Comparison of ENCODE assay signal across 9 cellular contexts in genomic region chr5:157172408-157172807, GRCh38. TPM values are rescaled to one million over a fixed set of nuclear protein-coding genes. Genes with fewer than 3 reads are reported as not detected.
DNase-seq lines count a peak whose midpoint lies in the region; ATAC-seq, FAIRE-seq and TF ChIP-seq lines count a peak whose summit lies in the region.
"Had no signal": no experiment of that assay in that cellular context is flagged by ENCODE, and none has a peak within 500 bp of the region (broad histone marks: within the 10 kb centered on the region; RNA-seq: fewer than 3 reads in every experiment).

No MANE protein-coding gene starts in this region.

- peak; percentile 99 for ATAC-seq in HG02798 (IDR thresholded peaks at IDR 0.05; ENCODE audit: poor library complexity, unreplicated experiment)
- peak; percentile 98 for ATAC-seq in effector memory CD8-positive, alpha-beta T cell (replicated peaks)
- ATAC-seq in gastroesophageal sphincter = no peak

- intact Hi-C loops in transverse colon (cut with DNase I; ENCODE audit: low total_unique reads) = no loop called here

- H3K36me3 ChIP-seq in transverse colon = no peaks in the 10 kb centered on the region
- H3K36me3 ChIP-seq in gastroesophageal sphincter = no peaks in the 10 kb centered on the region

- 60 to 83% methylated on average over 1 to 2 of the region's 2 CpGs for WGBS in transverse colon (ENCODE audit: low coverage in 1 of 2), 2 donors
- WGBS in gastroesophageal sphincter (ENCODE audit: low coverage in 1 of 2), 2 donors = 58% methylated on average over 2 of the region's 2 CpGs; no CpG with 5 or more reads in 1 of the 2 donors

- H3K4me3 ChIP-seq in transverse colon (no peak overlapping the region), gastroesophageal sphincter (no peak overlapping the region)

- in situ Hi-C loops in transverse colon (cut with MboI; ENCODE audit: low pct_ligation_motif_present in 1 of 4, low pct_unique_long_range_greater_than_20kb in 1 of 4, low sequenced_read_pairs in 3 of 4) = loop anchor here in 1 of 4 donors (25.0 kb wide), 1 partner anchor 140 kb away; no protein-coding TSS in a partner anchor
- in situ Hi-C loops in KBM-7 (cut with MboI; ENCODE audit: low pct_unique_long_range_greater_than_20kb, low sequenced_read_pairs) = no loop called here

- H3K4me1 ChIP-seq in transverse colon (no peaks in the 10 kb centered on the region), gastroesophageal sphincter (no peaks in the 10 kb centered on the region)

- H3K9me3 Mint-ChIP-seq in effector memory CD8-positive, alpha-beta T cell = no peaks in the 10 kb centered on the region

- no peaks in the 10 kb centered on the region for H3K9me3 ChIP-seq in transverse colon
- no peaks in the 10 kb centered on the region for H3K9me3 ChIP-seq in gastroesophageal sphincter

- TF ChIP-seq CTCF in transverse colon (IDR thresholded peaks at IDR 0.05) (no peak), gastroesophageal sphincter (IDR thresholded peaks at IDR 0.05) (no peak)

- peak overlapping the region; percentile 27 to 46 for H3K4me3 Mint-ChIP-seq in effector memory CD8-positive, alpha-beta T cell

- peak; percentile 45 for DNase-seq in GM12892 (ENCODE audit: insufficient read length)
- peak; percentile 79 for DNase-seq in T-helper 22 cell (ENCODE audit: low read depth)
- peak; percentile 47 to 52 (median 51) for DNase-seq in effector memory CD8-positive, alpha-beta T cell
- peak; percentile 12 for DNase-seq in transverse colon
- no peak for DNase-seq in Ammon's horn (ENCODE audit: low spot score)
- DNase-seq in KBM-7 = no peak

- TF ChIP-seq POLR2A in GM12892 (IDR thresholded peaks at IDR 0.05; ENCODE audit: low read depth, low read length) = no peak
- TF ChIP-seq POLR2A in transverse colon (IDR thresholded peaks at IDR 0.05) = no peak
- TF ChIP-seq POLR2A in gastroesophageal sphincter (IDR thresholded peaks at IDR 0.05) = no peak

- H3K4me1 Mint-ChIP-seq in effector memory CD8-positive, alpha-beta T cell (ENCODE audit: low read depth in 2 of 2) = peaks cover 22 to 40% of the 10 kb centered on the region in 2 donors

- H3K27ac ChIP-seq in transverse colon (no peak overlapping the region), gastroesophageal sphincter (no peak overlapping the region)

- peak; percentile 100 for FAIRE-seq in GM12892 (lab: Jason Lieb, UNC)

- TF ChIP-seq EP300 in transverse colon (IDR thresholded peaks at IDR 0.05; ENCODE audit: low read depth) = no peak
- no peak for TF ChIP-seq EP300 in gastroesophageal sphincter (IDR thresholded peaks at IDR 0.05)

- H3K27me3 Mint-ChIP-seq in effector memory CD8-positive, alpha-beta T cell = no peaks in the 10 kb centered on the region

- peak overlapping the region; percentile 67 to 85 for H3K27ac Mint-ChIP-seq in effector memory CD8-positive, alpha-beta T cell

- H3K27me3 ChIP-seq in transverse colon (no peaks in the 10 kb centered on the region), gastroesophageal sphincter (peaks cover 6% of the 10 kb centered on the region)

- H3K36me3 Mint-ChIP-seq in effector memory CD8-positive, alpha-beta T cell (ENCODE audit: insufficient read depth) = no peaks in the 10 kb centered on the region

RNA-seq across cellular contexts. Expression of gene GARIN3, which starts 6.3 kb away (rescaled TPM):
- not detected for polyA plus RNA-seq in GM12892 (2012; ENCODE audit: missing spikeins)
- not detected for total RNA-seq in transverse colon
- total RNA-seq in gastroesophageal sphincter = not detected
- total RNA-seq: urinary bladder had no signal
- polyA plus RNA-seq: urinary bladder had no signal

RNA-seq across cellular contexts. Expression of gene ITK, which starts 8.2 kb away (rescaled TPM):
- polyA plus RNA-seq in GM12892 (2012; ENCODE audit: missing spikeins) = 1.6 TPM
- 10 to 100 TPM in 1 of 4 donors, 1 to 10 TPM in 2, under 1 TPM in 1; 0.40 to 43.4 (median 5.0) TPM for total RNA-seq in transverse colon
- total RNA-seq in gastroesophageal sphincter = 1 to 10 TPM in 3 of 4 donors, under 1 TPM in 1; 0.52 to 3.1 (median 1.8) TPM

RNA-seq across cellular contexts. Expression of gene MED7, which starts 29.7 kb away (rescaled TPM):
- 16.6 TPM for polyA plus RNA-seq in GM12892 (2012; ENCODE audit: missing spikeins)
- total RNA-seq in transverse colon = 10 to 100 TPM in 2 of 4 donors, 1 to 10 TPM in 1, not detected in 1; 10.0 to 12.1 (median 11.0) TPM
- total RNA-seq in gastroesophageal sphincter = 10 to 100 TPM in 3 of 4 donors, 1 to 10 TPM in 1; 8.9 to 17.9 (median 11.7) TPM

Comparison
In these comparisons a context has a peak if more than half of its experiments do, and no peak if none do; other contexts are left out.
1. DNase-seq: peak in GM12892 (single experiment), T-helper 22 cell (single experiment), effector memory CD8-positive, alpha-beta T cell (3 of 3) and transverse colon (single experiment); none in Ammon's horn (single experiment) and KBM-7 (single experiment).